ENCODE assay signal across 25 cellular contexts in the genomic region with DNA sequence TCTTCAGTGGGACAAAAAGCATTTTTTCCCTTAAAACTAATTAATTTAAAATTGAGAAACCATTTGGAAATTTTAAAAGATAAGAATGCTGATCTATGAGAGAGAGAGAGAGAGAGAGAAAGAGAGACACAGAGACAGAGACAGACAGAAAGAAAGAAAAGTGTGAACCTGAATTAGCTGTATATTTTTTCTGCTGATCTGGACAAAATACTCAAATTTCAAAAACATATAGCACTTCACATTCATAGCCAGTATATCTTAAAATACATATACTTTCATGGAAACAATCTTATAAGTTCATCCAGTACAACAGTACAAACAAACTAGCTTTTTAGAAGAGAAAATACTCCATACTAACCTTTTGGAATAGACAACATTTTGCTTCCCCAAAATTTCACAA. TPM values are rescaled to one million over a fixed set of nuclear protein-coding genes. Genes with fewer than 3 reads are reported as not detected.
DNase-seq lines count a peak whose midpoint lies in the region; ATAC-seq, FAIRE-seq and TF ChIP-seq lines count a peak whose summit lies in the region.
"Had no signal": no experiment of that assay in that cellular context is flagged by ENCODE, and none has a peak within 500 bp of the region (broad histone marks: within the 10 kb centered on the region; RNA-seq: fewer than 3 reads in every experiment).

No MANE protein-coding gene starts in this region.

- BruUV-seq in K562 (replicated peaks; lab: Mats Ljungman, UMichigan): no TSS peak

- no peak overlapping the region for H3K9ac ChIP-seq in K562 (ENCODE audit: insufficient read depth in 1 of 2, low read depth in 2 of 2, low read length in 2 of 2)
- H3K9ac ChIP-seq: BLaER1 treated with 17β-estradiol and CSF1 and Interleukin-3, amounts not matched to agents 10 nM and 100 nM; GM23248 had no signal

- no peaks in the 10 kb centered on the region for H3K9me2 ChIP-seq in GM23338 (ENCODE audit: insufficient read depth)

- H3K27me3 ChIP-seq in K562 (ENCODE audit: control insufficient read depth in 2 of 2, insufficient read depth in 2 of 2, low read length in 2 of 2) (no peaks in the 10 kb centered on the region), GM23338 (ENCODE audit: insufficient read depth) (no peaks in the 10 kb centered on the region)
- H3K27me3 ChIP-seq: Peyer's patch had no signal

- in situ Hi-C loops in K562 (cut with MboI): no loop called here

- H3K4me3 ChIP-seq in K562 (no peak overlapping the region), GM23338 (no peak overlapping the region)
- H3K4me3 ChIP-seq: BLaER1 treated with 17β-estradiol and CSF1 and Interleukin-3, amounts not matched to agents 10 nM and 100 nM; GM23248; Peyer's patch had no signal

- intact Hi-C loops in K562 (cut with micrococcal nuclease): no loop called here

- CTCF ChIA-PET in K562 (lab: Yijun Ruan, JAX; ENCODE audit: low intra/inter-chr PET ratio): no interaction called here

- TF ChIP-seq CTCF in K562 (IDR thresholded peaks at IDR 0.05 in 2 of 3, conservative IDR thresholded peaks at IDR 0.05 in 1 of 3; ENCODE audit: insufficient read depth in 2 of 3, low read depth in 1 of 3, low read length in 3 of 3): no peak
- TF ChIP-seq CTCF in nephron (IDR thresholded peaks at IDR 0.05; ENCODE audit: unreplicated experiment in 3 of 3): no peak
- TF ChIP-seq CTCF in GM23338 (conservative IDR thresholded peaks at IDR 0.05; ENCODE audit: low read depth in 2 of 2): no peak

- H2AFZ ChIP-seq in K562 (ENCODE audit: low read depth, low read length) (no peak overlapping the region), GM23338 (no peak overlapping the region)
- H2AFZ ChIP-seq: GM23248 had no signal

- no peak for ATAC-seq in activated T-cell treated with anti-CD3 and anti-CD28 coated beads, Interleukin-2, amount 50 U/mL, for 72 hours (replicated peaks in 1 of 2)
- ATAC-seq in activated T-cell treated with anti-CD3 and anti-CD28 coated beads, Interleukin-2, amount 50 U/mL, for 4 hours: no peak
- no peak for ATAC-seq in K562
- ATAC-seq in GM19395 (IDR thresholded peaks at IDR 0.05; ENCODE audit: unreplicated experiment): no peak
- no peak for ATAC-seq in GM23338
- ATAC-seq: HCT116, SK-N-SH treated with all-trans-retinoic acid at 6 μM for 48 hours had no signal

- H3K27me3 Mint-ChIP-seq in activated T-cell treated with anti-CD3 and anti-CD28 coated beads, Interleukin-2, amount 50 U/mL, for 72 hours (ENCODE audit: low read depth): peaks cover 16% of the 10 kb centered on the region
- no peaks in the 10 kb centered on the region for H3K27me3 Mint-ChIP-seq in activated T-cell treated with anti-CD3 and anti-CD28 coated beads, Interleukin-2, amount 50 U/mL, for 4 hours (ENCODE audit: low read depth)
- H3K27me3 Mint-ChIP-seq in nephron (ENCODE audit: low read depth) (no peaks in the 10 kb centered on the region), GM23338 (ENCODE audit: insufficient read depth, low read depth, poor library complexity) (no peaks in the 10 kb centered on the region)

- H3K9me3 ChIP-seq in K562 (replicated peaks; ENCODE audit: control insufficient read depth, insufficient read depth, low read depth, low read length): no peaks in the 10 kb centered on the region
- H3K9me3 ChIP-seq: BLaER1 treated with 17β-estradiol and CSF1 and Interleukin-3, amounts not matched to agents 10 nM and 100 nM; Peyer's patch had no signal

- H3K9me1 ChIP-seq in K562 (ENCODE audit: control insufficient read depth, insufficient read depth, low read length): no peaks in the 10 kb centered on the region

- H3K36me3 Mint-ChIP-seq in activated T-cell treated with anti-CD3 and anti-CD28 coated beads, Interleukin-2, amount 50 U/mL, for 72 hours (ENCODE audit: insufficient read depth in 2 of 2): no peaks in the 10 kb centered on the region
- no peaks in the 10 kb centered on the region for H3K36me3 Mint-ChIP-seq in activated T-cell treated with anti-CD3 and anti-CD28 coated beads, Interleukin-2, amount 50 U/mL, for 4 hours (ENCODE audit: insufficient read depth)
- H3K36me3 Mint-ChIP-seq in nephron (ENCODE audit: low read depth) (no peaks in the 10 kb centered on the region), GM23338 (ENCODE audit: low read depth) (no peaks in the 10 kb centered on the region)

- peaks cover 4% of the 10 kb centered on the region for H3K4me1 Mint-ChIP-seq in activated T-cell treated with anti-CD3 and anti-CD28 coated beads, Interleukin-2, amount 50 U/mL, for 72 hours (ENCODE audit: low read depth)
- peaks cover 15% of the 10 kb centered on the region for H3K4me1 Mint-ChIP-seq in activated T-cell treated with anti-CD3 and anti-CD28 coated beads, Interleukin-2, amount 50 U/mL, for 4 hours (ENCODE audit: low read depth)
- H3K4me1 Mint-ChIP-seq in nephron (peaks cover 57% of the 10 kb centered on the region), GM23338 (peaks cover 9% of the 10 kb centered on the region)

- H3K4me3 Mint-ChIP-seq in activated T-cell treated with anti-CD3 and anti-CD28 coated beads, Interleukin-2, amount 50 U/mL, for 72 hours: no peak overlapping the region
- no peak overlapping the region for H3K4me3 Mint-ChIP-seq in activated T-cell treated with anti-CD3 and anti-CD28 coated beads, Interleukin-2, amount 50 U/mL, for 4 hours
- peak overlapping the region in 2 of 3 experiments; percentile 46 to 53 for H3K4me3 Mint-ChIP-seq in nephron
- no peak overlapping the region for H3K4me3 Mint-ChIP-seq in GM23338
- H3K4me3 Mint-ChIP-seq: CD8-positive, alpha-beta memory T cell had no signal

- TF ChIP-seq EP300 in K562 (IDR thresholded peaks at IDR 0.05; ENCODE audit: low read length): no peak

- H3K27ac Mint-ChIP-seq in activated T-cell treated with anti-CD3 and anti-CD28 coated beads, Interleukin-2, amount 50 U/mL, for 72 hours: peak overlapping the region; percentile 54
- H3K27ac Mint-ChIP-seq in nephron (no peak overlapping the region), GM23338 (no peak overlapping the region)
- H3K27ac Mint-ChIP-seq: CD8-positive, alpha-beta memory T cell had no signal

- TF ChIP-seq POLR2A in K562 (conservative IDR thresholded peaks at IDR 0.05): no peak

- no peaks in the 10 kb centered on the region for H3K36me3 ChIP-seq in K562 (ENCODE audit: control insufficient read depth, insufficient read depth, low read length)
- no peaks in the 10 kb centered on the region for H3K36me3 ChIP-seq in GM23338 (ENCODE audit: insufficient read depth)
- H3K36me3 ChIP-seq: BLaER1 treated with 17β-estradiol and CSF1 and Interleukin-3, amounts not matched to agents 10 nM and 100 nM; Peyer's patch had no signal

- H3K4me2 ChIP-seq in K562 (ENCODE audit: insufficient read depth, low read length) (no peak overlapping the region), GM23338 (no peak overlapping the region)
- H3K4me2 ChIP-seq: BLaER1 treated with 17β-estradiol and CSF1 and Interleukin-3, amounts not matched to agents 10 nM and 100 nM had no signal

- TF ChIP-seq RAD21 in K562 (CRISPR knock-in tag; conservative IDR thresholded peaks at IDR 0.05 in 1 of 2, IDR thresholded peaks at IDR 0.05 in 1 of 2): no peak

- FAIRE-seq in K562 (lab: Jason Lieb, UNC): peak; percentile 73
- FAIRE-seq: G401.6 had no signal

- H3K9me3 Mint-ChIP-seq in activated T-cell treated with anti-CD3 and anti-CD28 coated beads, Interleukin-2, amount 50 U/mL, for 72 hours: no peaks in the 10 kb centered on the region
- H3K9me3 Mint-ChIP-seq in activated T-cell treated with anti-CD3 and anti-CD28 coated beads, Interleukin-2, amount 50 U/mL, for 4 hours: no peaks in the 10 kb centered on the region
- H3K9me3 Mint-ChIP-seq in nephron (no peaks in the 10 kb centered on the region), GM23338 (no peaks in the 10 kb centered on the region)
- H3K9me3 Mint-ChIP-seq: CD8-positive, alpha-beta memory T cell had no signal

- H3K27ac ChIP-seq in K562 (ENCODE audit: extremely low read depth, low read depth, low read length) (no peak overlapping the region), GM23338 (ENCODE audit: low read depth) (no peak overlapping the region)
- H3K27ac ChIP-seq: 22Rv1; BLaER1 treated with 17β-estradiol and CSF1 and Interleukin-3, amounts not matched to agents 10 nM and 100 nM; GM23248; Peyer's patch had no signal

- H3F3A ChIP-seq in GM23338 (replicated peaks; ENCODE audit: low read depth): no peaks in the 10 kb centered on the region

- no peak for DNase-seq in activated T-cell treated with anti-CD3 and anti-CD28 coated beads, Interleukin-2, amount 50 U/mL, for 72 hours
- DNase-seq in activated T-cell treated with anti-CD3 and anti-CD28 coated beads, Interleukin-2, amount 50 U/mL, for 4 hours: no peak
- DNase-seq in K562 (ENCODE audit: extremely low read depth in 1 of 4, low spot score in 3 of 4) (no peak), MV-4-11 (lab: John Stamatoyannopoulos, UW) (no peak), HuH-7.5 (ENCODE audit: low spot score) (no peak), GM23338 (ENCODE audit: low spot score) (no peak)
- DNase-seq: Calu3; CD8-positive, alpha-beta memory T cell; DMS153; GM23248; KG1; NCI-H1092 treated with DMSO at 0.1 percent for 48 hours; NCI-H1436 treated with DMSO at 0.1 percent for 48 hours; NCI-H2029; NCI-H226; NCI-H524; NCI-H82; Peyer's patch had no signal

- H4K20me1 ChIP-seq in K562 (replicated peaks; ENCODE audit: control insufficient read depth, insufficient read depth, low read length): 0 out of 2 replicates have a peak, but pooled peaks cover 3% of the 10 kb centered on the region
- no peaks in the 10 kb centered on the region for H4K20me1 ChIP-seq in GM23338 (replicated peaks; ENCODE audit: insufficient read depth)

- H3K79me2 ChIP-seq in K562 (ENCODE audit: control insufficient read depth, insufficient read depth, low read length) (no peaks in the 10 kb centered on the region), GM23338 (replicated peaks; ENCODE audit: insufficient read depth) (no peaks in the 10 kb centered on the region)

- POLR2A ChIA-PET in K562 (lab: Yijun Ruan, JAX): no interaction called here

- peaks cover 0 to 6% of the 10 kb centered on the region in 2 experiments; a peak in 2 of 5 replicates for H3K4me1 ChIP-seq in K562 (replicated peaks in 1 of 2; ENCODE audit: control insufficient read depth in 2 of 2, insufficient read depth in 2 of 2, low read length in 2 of 2)
- peaks cover 8% of the 10 kb centered on the region for H3K4me1 ChIP-seq in GM23338 (ENCODE audit: insufficient read depth)
- H3K4me1 ChIP-seq: Peyer's patch had no signal

RNA-seq across cellular contexts. Expression of a gene that starts 18.4 kb away (rescaled TPM):
- 10 to 100 TPM; 16.3 to 20.5 TPM for total RNA-seq in activated T-cell treated with anti-CD3 and anti-CD28 coated beads, Interleukin-2, amount 50 U/mL, for 72 hours
- total RNA-seq in activated T-cell treated with anti-CD3 and anti-CD28 coated beads, Interleukin-2, amount 50 U/mL, for 4 hours: 10 to 100 TPM; 10.9 to 14.9 (median 13.0) TPM
- total RNA-seq in K562 (2011; cell fraction: chromatin; rRNA removed; ENCODE audit: low replicate concordance): 9.7 and 14.3 TPM in 2 replicates
- 3.6 and 4.3 TPM in 2 replicates for total RNA-seq in K562 (2011; cell fraction: nucleolus; rRNA removed)
- 5.9 and 7.3 TPM in 2 replicates for total RNA-seq in K562 (2011; cell fraction: nucleoplasm; rRNA removed)
- total RNA-seq in K562 (2014; rRNA removed) (10.3 and 14.5 TPM in 2 replicates), K562 (2014; rRNA removed; fragmentation: Illumina TruSeq; extraction: Trizol) (15.6 and 17.1 TPM in 2 replicates), K562 (2015; rRNA removed; fragmentation: Illumina TruSeq; extraction: Trizol) (13.3 and 13.8 TPM in 2 replicates), K562 (2021) (16.7 and 17.5 TPM in 2 replicates)
- polyA plus RNA-seq in K562 (2011; rRNA removed) (18.0 and 24.0 TPM in 2 replicates), K562 (2014; fragmentation: Illumina TruSeq; extraction: Trizol) (16.5 and 18.3 TPM in 2 replicates), K562 (2014; fragmentation: Nextera tagmentation; extraction: Ambion mirVana) (1 to 10 TPM; 8.4 TPM), K562 (2014; rRNA removed) (6.1 and 8.3 TPM in 2 replicates), GM23338 (2016; fragmentation: Nextera tagmentation; extraction: Ambion mirVana) (9.6 and 10.8 TPM in 2 replicates)
- polyA plus RNA-seq in K562 (2011; cell fraction: cytosol; rRNA removed): 8.3 and 10.0 TPM in 2 replicates
- 7.5 TPM in 2 replicates for polyA plus RNA-seq in K562 (2011; cell fraction: nucleus; rRNA removed)
- polyA plus RNA-seq in K562 (2012): 14.7 and 16.3 TPM in 2 replicates
- polyA minus RNA-seq in K562 (2011; rRNA and poly(A)+ RNA removed): 29.4 and 32.7 TPM in 2 replicates
- 10.1 and 10.5 TPM in 2 replicates for polyA minus RNA-seq in K562 (2011; cell fraction: cytosol; rRNA and poly(A)+ RNA removed)
- polyA minus RNA-seq in K562 (2011; cell fraction: nucleus; rRNA and poly(A)+ RNA removed): 5.1 and 9.6 TPM in 2 replicates
- total RNA-seq in GM23338 (2014; rRNA removed; shearing (Covaris generic)): 7.3 and 11.2 TPM in 2 replicates

Comparison
In these comparisons a context has a peak if more than half of its experiments do, and no peak if none do; other contexts are left out.
1. H3K4me3 Mint-ChIP-seq: peak in nephron (2 of 3); none in activated T-cell treated with anti-CD3 and anti-CD28 coated beads, Interleukin-2, amount 50 U/mL, for 72 hours (0 of 2), activated T-cell treated with anti-CD3 and anti-CD28 coated beads, Interleukin-2, amount 50 U/mL, for 4 hours (single experiment) and GM23338 (single experiment).